ENCODE assay signal across 8 cellular contexts in genomic region chr16:50152807-50153647, GRCh38. TPM values are rescaled to one million over a fixed set of nuclear protein-coding genes. Genes with fewer than 3 reads are reported as not detected.
DNase-seq lines count a peak whose midpoint lies in the region; ATAC-seq and TF ChIP-seq lines count a peak whose summit lies in the region.

Gene TENT4B, plus strand, starts transcription at chr16:50153306. Its CDS starts 316 bp downstream, at chr16:50153622.

- DNase-seq in NAMALWA (ENCODE audit: low spot score) (peak; percentile 47), anterior cingulate cortex (lab: John Stamatoyannopoulos, UW) (peak; percentile 45 to 94 (median 84)), right cardiac atrium (peak; percentile 88 to 96 (median 94)), uterus (peak; percentile 83 to 86)
- DNase-seq in T-helper 2 cell treated with Interferon-gamma antibody and Interleukin-4, amounts not matched to agents 5 μg/mL and 100 μg/mL, for 36 hours (ENCODE audit: low spot score): peak; percentile 85

- under 1% methylated on average over 116 of the region's 121 CpGs for WGBS in right cardiac atrium

- TF ChIP-seq CTCF in uterus (IDR thresholded peaks at IDR 0.05): no peak

- no peaks in the 10 kb centered on the region for H3K36me3 ChIP-seq in rectal smooth muscle tissue (ENCODE audit: control insufficient read depth, insufficient read depth, low read length)
- H3K36me3 ChIP-seq in uterus: no peaks in the 10 kb centered on the region

- H3K9ac ChIP-seq in rectal smooth muscle tissue (ENCODE audit: low read length): peak within 1 kb of the TSS; percentile 77

- ATAC-seq in HG02571 (IDR thresholded peaks at IDR 0.05; ENCODE audit: unreplicated experiment) (peak; percentile 72), right cardiac atrium (peak; percentile 97)

- no peaks in the 10 kb centered on the region for H3K27me3 ChIP-seq in right cardiac atrium (ENCODE audit: control insufficient read depth, insufficient read depth)
- no peaks in the 10 kb centered on the region for H3K27me3 ChIP-seq in rectal smooth muscle tissue (ENCODE audit: control insufficient read depth, insufficient read depth, low read length)
- no peaks in the 10 kb centered on the region for H3K27me3 ChIP-seq in uterus

- H3K4me3 ChIP-seq in right cardiac atrium (ENCODE audit: low read length) (peak within 1 kb of the TSS; percentile 80), rectal smooth muscle tissue (ENCODE audit: low read length) (peak within 1 kb of the TSS; percentile 95), uterus (peak within 1 kb of the TSS; percentile 80 to 91)

- H3K4me1 ChIP-seq in right cardiac atrium (ENCODE audit: control insufficient read depth, insufficient read depth, low read length): peaks cover 4% of the 10 kb centered on the region
- H3K4me1 ChIP-seq in rectal smooth muscle tissue (ENCODE audit: control insufficient read depth, insufficient read depth, low read length): peaks cover 7% of the 10 kb centered on the region
- H3K4me1 ChIP-seq in uterus: no peaks in the 10 kb centered on the region

- H3K4me1 Mint-ChIP-seq in T-helper 2 cell treated with Interferon-gamma antibody and Interleukin-4, amounts not matched to agents 5 μg/mL and 100 μg/mL, for 36 hours (ENCODE audit: low read depth): peaks cover 29% of the 10 kb centered on the region

- TF ChIP-seq POLR2A in GM15510 (IDR thresholded peaks at IDR 0.05; ENCODE audit: borderline replicate concordance, extremely low read depth, insufficient read length) (peak; percentile 86), uterus (IDR thresholded peaks at IDR 0.05) (peak; percentile 67 to 92)

- H3K36me3 Mint-ChIP-seq in T-helper 2 cell treated with Interferon-gamma antibody and Interleukin-4, amounts not matched to agents 5 μg/mL and 100 μg/mL, for 36 hours (ENCODE audit: low read depth): peaks cover 11% of the 10 kb centered on the region

- peak within 1 kb of the TSS; percentile 90 for H3K27ac ChIP-seq in right cardiac atrium (ENCODE audit: low read length)
- H3K27ac ChIP-seq in rectal smooth muscle tissue (ENCODE audit: low read depth, low read length): peak within 1 kb of the TSS; percentile 99
- H3K27ac ChIP-seq in uterus: peak within 1 kb of the TSS; percentile 96 to 99

- no peaks in the 10 kb centered on the region for H3K9me3 ChIP-seq in right cardiac atrium (ENCODE audit: control insufficient read depth, low read length)
- no peaks in the 10 kb centered on the region for H3K9me3 ChIP-seq in uterus

- peak within 1 kb of the TSS; percentile 84 for H3K4me3 Mint-ChIP-seq in T-helper 2 cell treated with Interferon-gamma antibody and Interleukin-4, amounts not matched to agents 5 μg/mL and 100 μg/mL, for 36 hours

- intact Hi-C loops in right cardiac atrium (cut with DNase I) (loop anchor here in 1 of 4 donors (10.0 kb wide), 1 partner anchor 52 kb away; no protein-coding TSS in a partner anchor), uterus (cut with DNase I; ENCODE audit: low total_unique reads) (loop anchor here (5.0 kb wide), 1 partner anchor 54 kb away; no protein-coding TSS in a partner anchor)

- peak within 1 kb of the TSS; percentile 90 for H3K27ac Mint-ChIP-seq in T-helper 2 cell treated with Interferon-gamma antibody and Interleukin-4, amounts not matched to agents 5 μg/mL and 100 μg/mL, for 36 hours

- no peaks in the 10 kb centered on the region for H3K9me3 Mint-ChIP-seq in T-helper 2 cell treated with Interferon-gamma antibody and Interleukin-4, amounts not matched to agents 5 μg/mL and 100 μg/mL, for 36 hours

- no peaks in the 10 kb centered on the region for H3K27me3 Mint-ChIP-seq in T-helper 2 cell treated with Interferon-gamma antibody and Interleukin-4, amounts not matched to agents 5 μg/mL and 100 μg/mL, for 36 hours (ENCODE audit: low read depth)

RNA-seq across cellular contexts. Expression of gene TENT4B, which starts in this region (rescaled TPM):
- total RNA-seq in right cardiac atrium (1 to 10 TPM; 6.3 to 8.4 (median 7.3) TPM), uterus (10 to 100 TPM in 2 of 4 donors, 1 to 10 TPM in 2; 5.9 to 24.7 (median 12.7) TPM)
- polyA plus RNA-seq in right cardiac atrium: 3.0 TPM

Comparison
In these comparisons a context has a peak if more than half of its experiments do, and no peak if none do; other contexts are left out.
1. Peak in every context shown above with its lines: DNase-seq, ATAC-seq, H3K4me3 ChIP-seq and H3K27ac ChIP-seq.